Comparison of ENCODE assay signal across 13 cellular contexts in the genomic region with DNA sequence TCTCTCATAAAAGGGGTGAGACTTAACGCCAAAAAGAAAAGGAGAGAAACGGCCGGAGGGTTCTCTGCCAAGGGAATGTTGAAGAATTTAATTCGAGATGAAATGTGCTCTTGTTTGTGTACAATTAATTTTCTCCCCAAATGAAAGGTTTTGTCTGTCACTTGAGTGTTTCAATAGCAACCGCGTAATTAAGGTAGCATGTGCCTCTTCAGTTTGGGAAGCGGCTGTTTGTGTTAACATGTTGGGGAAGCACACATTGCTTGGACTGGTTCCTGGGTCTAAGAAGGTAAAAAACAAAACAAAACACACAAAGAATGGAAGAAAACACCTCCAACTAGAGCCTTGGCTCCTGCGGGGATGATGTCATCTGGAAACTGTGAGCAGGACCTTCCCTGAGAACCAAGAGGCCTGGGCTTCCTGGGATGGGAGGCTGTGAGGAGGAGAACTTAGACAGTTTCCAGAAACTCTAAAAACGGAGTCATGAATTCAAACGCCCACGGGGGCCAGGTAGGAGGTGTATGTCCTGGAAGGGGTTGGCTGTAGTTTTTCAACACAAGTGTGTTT.
DNase-seq lines count a peak whose midpoint lies in the region; ATAC-seq and TF ChIP-seq lines count a peak whose summit lies in the region.
"Had no signal": no experiment of that assay in that cellular context is flagged by ENCODE, and none has a peak within 500 bp of the region (broad histone marks: within the 10 kb centered on the region; RNA-seq: fewer than 3 reads in every experiment).

No MANE protein-coding gene starts in this region.

- peaks cover 12% of the 10 kb centered on the region for H3K4me1 ChIP-seq in suprapubic skin
- H3K4me1 ChIP-seq: parathyroid adenoma, upper lobe of left lung had no signal

- H3K36me3 ChIP-seq in suprapubic skin: no peaks in the 10 kb centered on the region
- H3K36me3 ChIP-seq: upper lobe of left lung had no signal

- TF ChIP-seq EP300 in suprapubic skin (IDR thresholded peaks at IDR 0.05): no peak

- no peak for TF ChIP-seq CTCF in suprapubic skin (IDR thresholded peaks at IDR 0.05)

- H3K27ac ChIP-seq in suprapubic skin: peak overlapping the region; percentile 2
- H3K27ac ChIP-seq: 22Rv1, parathyroid adenoma, upper lobe of left lung had no signal

- H3K4me3 ChIP-seq in suprapubic skin: no peak overlapping the region
- H3K4me3 ChIP-seq: upper lobe of left lung had no signal

- DNase-seq in DMS 273 (lab: John Stamatoyannopoulos, UW; ENCODE audit: unreplicated experiment) (peak; percentile 54), DMS 273 treated with DMSO at 0.1 percent for 48 hours (lab: John Stamatoyannopoulos, UW) (no peak), astrocyte of the hippocampus (ENCODE audit: low read depth, low spot score) (peak; percentile 88), islet precursor cell (peak; percentile 73), suprapubic skin (ENCODE audit: low spot score in 2 of 2) (no peak), GM19238 (ENCODE audit: insufficient read length, low spot score) (no peak)
- DNase-seq: activated naive CD8-positive, alpha-beta T cell treated with anti-CD3 and anti-CD28 coated beads, Interleukin-2, amount 10 ng/mL, durations not matched to agents 7 days and 5 days; DND-41; upper lobe of left lung had no signal

- ATAC-seq in HG02852 (IDR thresholded peaks at IDR 0.05; ENCODE audit: unreplicated experiment) (no peak), HG02981 (IDR thresholded peaks at IDR 0.05; ENCODE audit: unreplicated experiment) (no peak)

- no peak for TF ChIP-seq POLR2A in suprapubic skin (IDR thresholded peaks at IDR 0.05)

- 27% methylated on average over 11 of the region's 11 CpGs for WGBS in suprapubic skin

- no peaks in the 10 kb centered on the region for H3K27me3 ChIP-seq in suprapubic skin
- H3K27me3 ChIP-seq: upper lobe of left lung had no signal

- no peaks in the 10 kb centered on the region for H3K9me3 ChIP-seq in suprapubic skin

Comparison
In these comparisons a context has a peak if more than half of its experiments do, and no peak if none do; other contexts are left out.
1. DNase-seq: peak in DMS 273 (single experiment), astrocyte of the hippocampus (single experiment) and islet precursor cell (single experiment); none in DMS 273 treated with DMSO at 0.1 percent for 48 hours (single experiment), suprapubic skin (0 of 2) and GM19238 (single experiment).